ENCODE assay signal across 29 cellular contexts in genomic region chr11:117626576-117626975, GRCh38.
"Had no signal": no experiment of that assay in that cellular context is flagged by ENCODE, and none has a peak within 500 bp of the region (broad histone marks: within the 10 kb centered on the region; RNA-seq: fewer than 3 reads in every experiment).

No MANE protein-coding gene starts in this region.

- H3K9me3 Mint-ChIP-seq: brain; T-helper 1 cell treated with Interleukin-12 subunit alpha and Interleukin-12 subunit beta and Interleukin-4 antibody, amounts not matched to agents 30 μg/mL and 1 μg/mL, for 36 hours had no signal

- H3K27me3 ChIP-seq: Peyer's patch, SJSA1 had no signal

- H3K36me3 ChIP-seq: Peyer's patch, SJSA1 had no signal

- H3K4me3 ChIP-seq: Peyer's patch, SJSA1 had no signal

- H3K27ac Mint-ChIP-seq: activated CD4-positive, alpha-beta memory T cell treated with anti-CD3 and anti-CD28 coated beads for 36 hours; activated naive CD4-positive, alpha-beta T cell treated with anti-CD3 and anti-CD28 coated beads, Interleukin-2, amount 10 ng/mL, durations not matched to agents 7 days and 5 days; activated naive CD8-positive, alpha-beta T cell; activated naive CD8-positive, alpha-beta T cell treated with anti-CD3 and anti-CD28 coated beads, Interleukin-2, amount 50 U/mL, for 24 hours; activated T-helper 1 cell treated with anti-CD3 and anti-CD28 coated beads, Interleukin-12 subunit alpha, Interleukin-12 subunit beta, Interleukin-2, Interleukin-4 antibody, amounts not matched to agents 30 ng/mL and 10 ng/mL and 1 ng/mL, durations not matched to agents 14 hours and 24 hours and 36 hours; T-helper 1 cell treated with Interleukin-12 subunit alpha and Interleukin-12 subunit beta and Interleukin-4 antibody, amounts not matched to agents 30 μg/mL and 1 μg/mL, for 36 hours; T-helper 2 cell treated with Interferon-gamma antibody and Interleukin-4, amounts not matched to agents 5 μg/mL and 100 μg/mL, for 36 hours had no signal

- DNase-seq: activated CD4-positive, alpha-beta memory T cell treated with anti-CD3 and anti-CD28 coated beads for 36 hours; activated CD4-positive, alpha-beta T cell treated with anti-CD3 and anti-CD28 coated beads for 4 hours; activated CD4-positive, alpha-beta T cell treated with anti-CD3 and anti-CD28 coated beads, Interleukin-2, amount 50 U/mL, for 1 hour; activated CD8-positive, alpha-beta memory T cell treated with anti-CD3 and anti-CD28 coated beads, Interleukin-2, amount 50 U/mL, for 4 hours; activated naive CD4-positive, alpha-beta T cell treated with anti-CD3 and anti-CD28 coated beads, Interleukin-2, amount 10 ng/mL, durations not matched to agents 7 days and 5 days; activated naive CD8-positive, alpha-beta T cell treated with anti-CD3 and anti-CD28 coated beads, Interleukin-2, amount 50 U/mL, for 24 hours; activated T-cell treated with anti-CD3 and anti-CD28 coated beads for 4 hours; activated T-cell treated with anti-CD3 and anti-CD28 coated beads, Interleukin-2, amount 50 U/mL, for 4 hours; MM.1S; MV-4-11; NCI-H1092; NCI-H1436 treated with DMSO at 0.1 percent for 48 hours; NCI-H1694 treated with DMSO at 0.1 percent for 48 hours; NCI-H2029; NCI-H345; NCI-H524 treated with DMSO at 0.1 percent for 48 hours; NK-92 treated with Interleukin-12 subunit alpha and Interleukin-12 subunit beta, amount 100 ng/mL, for 24 hours; PC-3; Peyer's patch; RPMI8226; SHP77 treated with DMSO at 0.1 percent for 48 hours; SK-N-SH had no signal

- H3K36me3 Mint-ChIP-seq: activated CD4-positive, alpha-beta memory T cell treated with anti-CD3 and anti-CD28 coated beads for 36 hours; activated naive CD4-positive, alpha-beta T cell treated with anti-CD3 and anti-CD28 coated beads, Interleukin-2, amount 10 ng/mL, durations not matched to agents 7 days and 5 days; activated naive CD8-positive, alpha-beta T cell had no signal

- ATAC-seq: activated naive CD8-positive, alpha-beta T cell treated with anti-CD3 and anti-CD28 coated beads, Interleukin-2, amount 50 U/mL, for 24 hours; activated T-cell treated with anti-CD3 and anti-CD28 coated beads, Interleukin-2, amount 50 U/mL, for 4 hours; PC-3 had no signal

- H3K4me1 Mint-ChIP-seq: activated naive CD4-positive, alpha-beta T cell treated with anti-CD3 and anti-CD28 coated beads, Interleukin-2, amount 10 ng/mL, durations not matched to agents 7 days and 5 days; activated naive CD8-positive, alpha-beta T cell treated with anti-CD3 and anti-CD28 coated beads, Interleukin-2, amount 50 U/mL, for 24 hours had no signal

- H3K4me3 Mint-ChIP-seq: activated CD4-positive, alpha-beta memory T cell treated with anti-CD3 and anti-CD28 coated beads for 36 hours; activated naive CD4-positive, alpha-beta T cell treated with anti-CD3 and anti-CD28 coated beads, Interleukin-2, amount 10 ng/mL, durations not matched to agents 7 days and 5 days; activated naive CD8-positive, alpha-beta T cell; activated naive CD8-positive, alpha-beta T cell treated with anti-CD3 and anti-CD28 coated beads, Interleukin-2, amount 50 U/mL, for 24 hours; activated T-cell treated with anti-CD3 and anti-CD28 coated beads, Interleukin-2, amount 50 U/mL, for 4 hours; activated T-helper 1 cell treated with anti-CD3 and anti-CD28 coated beads, Interleukin-12 subunit alpha, Interleukin-12 subunit beta, Interleukin-2, Interleukin-4 antibody, amounts not matched to agents 30 ng/mL and 10 ng/mL and 1 ng/mL, durations not matched to agents 14 hours and 24 hours and 36 hours; brain; T-helper 1 cell treated with Interleukin-12 subunit alpha and Interleukin-12 subunit beta and Interleukin-4 antibody, amounts not matched to agents 30 μg/mL and 1 μg/mL, for 36 hours; T-helper 2 cell treated with Interferon-gamma antibody and Interleukin-4, amounts not matched to agents 5 μg/mL and 100 μg/mL, for 36 hours had no signal

- H3K9ac ChIP-seq: KMS-11, SK-N-SH had no signal

- H3K4me1 ChIP-seq: Peyer's patch, SJSA1 had no signal

- H3K9me3 ChIP-seq: SJSA1 had no signal

- H3K27me3 Mint-ChIP-seq: activated naive CD8-positive, alpha-beta T cell treated with anti-CD3 and anti-CD28 coated beads, Interleukin-2, amount 50 U/mL, for 24 hours had no signal

- H3K27ac ChIP-seq: KMS-11, Peyer's patch, SJSA1 had no signal

- H3K4me2 ChIP-seq: KMS-11, SK-N-SH had no signal
